In the genomic region with DNA sequence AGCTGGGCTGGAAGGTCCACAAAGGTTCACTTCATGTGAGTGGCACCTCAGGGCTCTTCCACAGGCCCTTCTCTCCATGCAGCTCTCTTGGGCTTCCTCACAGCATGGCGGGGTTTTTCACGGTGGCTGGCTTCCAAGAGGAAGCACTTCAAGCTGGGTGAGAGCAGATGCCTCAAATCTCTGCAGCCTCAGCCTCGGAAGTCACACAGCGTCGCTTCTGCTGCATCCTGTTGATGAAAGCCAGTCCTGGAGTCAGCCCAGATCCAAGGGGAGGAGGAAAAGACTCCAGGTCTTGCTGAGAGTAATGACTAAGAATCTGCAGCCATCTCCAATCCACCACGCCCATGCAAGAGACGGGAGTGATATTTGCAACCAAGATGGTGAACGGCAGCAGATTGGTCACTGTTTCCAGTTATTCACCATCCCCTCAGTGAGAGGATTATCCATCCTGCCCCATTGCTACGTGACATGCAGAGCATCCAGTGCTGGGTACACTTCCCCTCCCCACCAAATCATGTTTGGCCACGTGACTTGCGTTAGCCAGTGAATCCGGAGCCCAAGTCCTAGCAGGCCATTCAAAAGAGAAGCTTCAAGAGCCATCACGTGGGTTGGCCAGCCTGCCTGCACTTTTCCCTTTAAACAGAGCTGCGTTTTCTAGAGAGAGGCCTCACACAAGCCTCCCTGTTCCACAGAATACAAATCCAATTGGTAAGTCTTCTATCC, we compare ENCODE assay signal across 21 cellular contexts.
DNase-seq lines count a peak whose midpoint lies in the region; ATAC-seq and TF ChIP-seq lines count a peak whose summit lies in the region.
"Had no signal": no experiment of that assay in that cellular context is flagged by ENCODE, and none has a peak within 500 bp of the region (broad histone marks: within the 10 kb centered on the region; RNA-seq: fewer than 3 reads in every experiment).

No MANE protein-coding gene starts in this region.

- H2AFZ ChIP-seq in neural progenitor cell (replicated peaks), result peak overlapping the region; percentile 65

- TF ChIP-seq EP300 in upper lobe of left lung (IDR thresholded peaks at IDR 0.05) (no peak), sigmoid colon (IDR thresholded peaks at IDR 0.05) (no peak)

- H3K4me1 ChIP-seq in neural progenitor cell (peaks cover 5% of the 10 kb centered on the region), upper lobe of left lung (peaks cover 0 to 9% (median 2%) of the 10 kb centered on the region in 4 donors), sigmoid colon (peaks cover 0 to 11% (median 11%) of the 10 kb centered on the region in 4 donors)
- H3K4me1 ChIP-seq: foreskin keratinocyte had no signal

- no peaks in the 10 kb centered on the region for H4K20me1 ChIP-seq in neural progenitor cell (ENCODE audit: low read depth)

- H3K4me2 ChIP-seq in neural progenitor cell, result no peak overlapping the region

- TF ChIP-seq POLR2A in upper lobe of left lung (IDR thresholded peaks at IDR 0.05) (no peak), sigmoid colon (IDR thresholded peaks at IDR 0.05) (no peak)

- H3K9me3 Mint-ChIP-seq in neural progenitor cell, result peaks cover 6% of the 10 kb centered on the region
- H3K9me3 Mint-ChIP-seq: activated T-helper 2 cell treated with anti-CD3 and anti-CD28 coated beads, Interferon-gamma antibody, Interleukin-2, Interleukin-4, amounts not matched to agents 10 μg/mL and 5 μg/mL and 100 μg/mL, durations not matched to agents 14 hours and 24 hours and 36 hours had no signal

- intact Hi-C loops in sigmoid colon (cut with DNase I), result no loop called here

- peak; percentile 33 for DNase-seq in DMS153 treated with DMSO at 0.1 percent for 48 hours (lab: John Stamatoyannopoulos, UW; ENCODE audit: unreplicated experiment)
- peak; percentile 57 for DNase-seq in NCI-H2196 (lab: John Stamatoyannopoulos, UW; ENCODE audit: unreplicated experiment)
- DNase-seq in anterior cingulate cortex (lab: John Stamatoyannopoulos, UW), result peak in 50 of 58 donors; percentile 21 to 84 (median 60)
- no peak for DNase-seq in neural progenitor cell (ENCODE audit: low spot score)
- DNase-seq in upper lobe of left lung, result no peak
- DNase-seq in activated CD8-positive, alpha-beta memory T cell treated with anti-CD3 and anti-CD28 coated beads, Interleukin-2, amount 50 U/mL, for 48 hours, result no peak
- DNase-seq in sigmoid colon, result no peak
- DNase-seq: activated CD4-positive, alpha-beta T cell treated with anti-CD3 and anti-CD28 coated beads, Interleukin-2, amount 50 U/mL, for 4 hours; brain microvascular endothelial cell; CD4-positive, CD25-positive, alpha-beta regulatory T cell; effector memory CD4-positive, alpha-beta T cell; foreskin keratinocyte; NCI-H1048; NCI-H526; pancreas; stimulated activated CD4-positive, alpha-beta T cell treated with anti-CD3 and anti-CD28 coated beads, Interleukin-15, amount 100 ng/mL, for 24 hours; T-helper 9 cell had no signal

- H3K4me3 Mint-ChIP-seq in neural progenitor cell, result peak overlapping the region; percentile 44
- H3K4me3 Mint-ChIP-seq: CD4-positive, CD25-positive, alpha-beta regulatory T cell; IgD-negative memory B cell had no signal

- peaks cover 15% of the 10 kb centered on the region for H3F3A ChIP-seq in neural progenitor cell (ENCODE audit: low read depth)

- no peak for ATAC-seq in upper lobe of left lung (ENCODE audit: low FRiP score in 2 of 2)
- ATAC-seq: foreskin keratinocyte, pancreas had no signal

- no peak overlapping the region for H3K9ac ChIP-seq in neural progenitor cell

- H3K27ac ChIP-seq in neural progenitor cell (no peak overlapping the region), upper lobe of left lung (no peak overlapping the region), sigmoid colon (no peak overlapping the region)
- H3K27ac ChIP-seq: brain microvascular endothelial cell, foreskin keratinocyte, pancreas, RWPE1 had no signal

- H3K27me3 Mint-ChIP-seq in neural progenitor cell (ENCODE audit: insufficient read depth, low read depth), result peaks cover 16% of the 10 kb centered on the region

- TF ChIP-seq CTCF in neural progenitor cell (IDR thresholded peaks at IDR 0.05), result no peak
- TF ChIP-seq CTCF in upper lobe of left lung (IDR thresholded peaks at IDR 0.05), result no peak
- TF ChIP-seq CTCF in sigmoid colon (IDR thresholded peaks at IDR 0.05), result no peak

- H3K27ac Mint-ChIP-seq in neural progenitor cell, result peak overlapping the region; percentile 78
- H3K27ac Mint-ChIP-seq: activated T-helper 2 cell treated with anti-CD3 and anti-CD28 coated beads, Interferon-gamma antibody, Interleukin-2, Interleukin-4, amounts not matched to agents 10 μg/mL and 5 μg/mL and 100 μg/mL, durations not matched to agents 14 hours and 24 hours and 36 hours; CD4-positive, CD25-positive, alpha-beta regulatory T cell; IgD-negative memory B cell had no signal

- no peaks in the 10 kb centered on the region for H3K36me3 ChIP-seq in neural progenitor cell
- H3K36me3 ChIP-seq in upper lobe of left lung, result no peaks in the 10 kb centered on the region
- H3K36me3 ChIP-seq in sigmoid colon, result no peaks in the 10 kb centered on the region
- H3K36me3 ChIP-seq: brain microvascular endothelial cell, pancreas, tibial nerve had no signal

- H3K27me3 ChIP-seq in neural progenitor cell (peaks cover 7% of the 10 kb centered on the region), upper lobe of left lung (no peaks in the 10 kb centered on the region), sigmoid colon (no peaks in the 10 kb centered on the region)
- H3K27me3 ChIP-seq: brain microvascular endothelial cell, pancreas, tibial nerve had no signal

- 62 to 79% methylated on average over 9 to 13 of the region's 14 CpGs for WGBS in upper lobe of left lung, 2 donors
- WGBS in sigmoid colon, 2 donors, result 71 to 86% methylated on average over 14 of the region's 14 CpGs

- H3K79me2 ChIP-seq in neural progenitor cell (ENCODE audit: low read depth), result no peaks in the 10 kb centered on the region

- H3K4me3 ChIP-seq in neural progenitor cell, result no peak overlapping the region
- no peak overlapping the region for H3K4me3 ChIP-seq in upper lobe of left lung
- H3K4me3 ChIP-seq in sigmoid colon, result no peak overlapping the region
- H3K4me3 ChIP-seq: pancreas, tibial nerve had no signal

- no peaks in the 10 kb centered on the region for H3K36me3 Mint-ChIP-seq in neural progenitor cell
- H3K36me3 Mint-ChIP-seq: CD4-positive, CD25-positive, alpha-beta regulatory T cell; IgD-negative memory B cell had no signal

- H3K9me3 ChIP-seq in neural progenitor cell (ENCODE audit: low read depth), result no peaks in the 10 kb centered on the region
- peaks cover 0 to 5% (median 2%) of the 10 kb centered on the region in 4 donors for H3K9me3 ChIP-seq in upper lobe of left lung
- no peaks in the 10 kb centered on the region for H3K9me3 ChIP-seq in sigmoid colon
- H3K9me3 ChIP-seq: pancreas, tibial nerve had no signal

- peaks cover 53% of the 10 kb centered on the region for H3K4me1 Mint-ChIP-seq in neural progenitor cell
- H3K4me1 Mint-ChIP-seq: CD4-positive, CD25-positive, alpha-beta regulatory T cell had no signal

Comparison
In these comparisons a context has a peak if more than half of its experiments do, and no peak if none do; other contexts are left out.
1. DNase-seq: peak in DMS153 treated with DMSO at 0.1 percent for 48 hours (single experiment), NCI-H2196 (single experiment) and anterior cingulate cortex (50 of 58); none in neural progenitor cell (single experiment), upper lobe of left lung (0 of 2), activated CD8-positive, alpha-beta memory T cell treated with anti-CD3 and anti-CD28 coated beads, Interleukin-2, amount 50 U/mL, for 48 hours (single experiment) and sigmoid colon (single experiment).